ENCODE assay signal across 1 cellular context in genomic region chr6:63598251-63599036, GRCh38.
A peak's percentile ranks its signal among the peaks of the same experiment; 100 is the strongest.
TF ChIP-seq lines count a peak whose summit lies in the region.

No MANE protein-coding gene starts in this region.

TF ChIP-seq in IMR-90, 13 proteins besides CTCF, POLR2A, EP300 and RAD21:
- TF ChIP-seq SMC3 (IDR thresholded peaks at IDR 0.05; ENCODE audit: low read depth, low read length) (peak; percentile 65), MXI1 (IDR thresholded peaks at IDR 0.05; ENCODE audit: borderline replicate concordance, low read depth, low read length) (no peak), CEBPB (IDR thresholded peaks at IDR 0.05; ENCODE audit: low read depth, low read length) (no peak), MAFK (IDR thresholded peaks at IDR 0.05; ENCODE audit: low read depth, low read length) (no peak), MAZ (IDR thresholded peaks at IDR 0.05; ENCODE audit: borderline replicate concordance, low read depth, low read length) (no peak), RFX5 (IDR thresholded peaks at IDR 0.05; ENCODE audit: low read depth, low read length) (no peak)
